8 cellular contexts compared by ENCODE assay signal in genomic region chr9:93133641-93134017, GRCh38.
DNase-seq lines count a peak whose midpoint lies in the region; ATAC-seq and TF ChIP-seq lines count a peak whose summit lies in the region.

No MANE protein-coding gene starts in this region.

- ATAC-seq in HG02798 (IDR thresholded peaks at IDR 0.05; ENCODE audit: poor library complexity, unreplicated experiment): peak; percentile 45
- no peak for ATAC-seq in stimulated activated naive CD8-positive, alpha-beta T cell treated with anti-CD3 and anti-CD28 coated beads, Interleukin-15, Interleukin-2, amounts not matched to agents 100 U/mL and 50 U/mL, for 24 hours

- peak; percentile 20 for DNase-seq in NCI-H345 (lab: John Stamatoyannopoulos, UW)
- no peak for DNase-seq in NCI-H345 treated with DMSO at 0.1 percent for 48 hours (lab: John Stamatoyannopoulos, UW; ENCODE audit: unreplicated experiment)
- DNase-seq in NCI-H2196 treated with DMSO at 0.1 percent for 48 hours (lab: John Stamatoyannopoulos, UW; ENCODE audit: unreplicated experiment): peak; percentile 17
- DNase-seq in activated CD8-positive, alpha-beta memory T cell treated with anti-CD3 and anti-CD28 coated beads for 24 hours: peak; percentile 84
- peak; percentile 36 for DNase-seq in epithelial cell of esophagus (ENCODE audit: low read depth)
- DNase-seq in midbrain (lab: John Stamatoyannopoulos, UW): peak; percentile 61
- DNase-seq in stimulated activated naive CD8-positive, alpha-beta T cell treated with anti-CD3 and anti-CD28 coated beads, Interleukin-15, Interleukin-2, amounts not matched to agents 100 U/mL and 50 U/mL, for 24 hours: peak; percentile 76

- peak overlapping the region; percentile 62 for H3K4me3 ChIP-seq in epithelial cell of esophagus (ENCODE audit: low read length)

- TF ChIP-seq CTCF in epithelial cell of esophagus (IDR thresholded peaks at IDR 0.05; ENCODE audit: insufficient read depth, low read depth, low read length, missing control alignments): no peak
